ENCODE assay signal across 8 cellular contexts in genomic region chr11:65083834-65084597, GRCh38.
A peak's percentile ranks its signal among the peaks of the same experiment; 100 is the strongest.
DNase-seq lines count a peak whose midpoint lies in the region; ATAC-seq and TF ChIP-seq lines count a peak whose summit lies in the region.

A gene with protein sequence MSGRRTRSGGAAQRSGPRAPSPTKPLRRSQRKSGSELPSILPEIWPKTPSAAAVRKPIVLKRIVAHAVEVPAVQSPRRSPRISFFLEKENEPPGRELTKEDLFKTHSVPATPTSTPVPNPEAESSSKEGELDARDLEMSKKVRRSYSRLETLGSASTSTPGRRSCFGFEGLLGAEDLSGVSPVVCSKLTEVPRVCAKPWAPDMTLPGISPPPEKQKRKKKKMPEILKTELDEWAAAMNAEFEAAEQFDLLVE (minus strand): TSS chr11:65084040. CDS start chr11:65083978, 62 bp downstream.
Gene ZFPL1 (plus strand): TSS chr11:65084222. CDS start chr11:65084699, 477 bp downstream.

- ATAC-seq in HG03432 (IDR thresholded peaks at IDR 0.05; ENCODE audit: unreplicated experiment), result peak; percentile 77

- DNase-seq in AG20443 (ENCODE audit: low spot score) (peak; percentile 100), NCI-H510A (lab: John Stamatoyannopoulos, UW) (peak; percentile 92), cerebellar nuclear complex (lab: John Stamatoyannopoulos, UW) (peak; percentile 42 to 81), islet precursor cell (peak; percentile 97)
- peak; percentile 95 for DNase-seq in activated CD4-positive, alpha-beta T cell treated with anti-CD3 and anti-CD28 coated beads for 1 hour
- DNase-seq in stimulated activated CD4-positive, alpha-beta T cell treated with anti-CD3 and anti-CD28 coated beads, Interleukin-12 subunit alpha, Interleukin-12 subunit beta, amount 100 ng/mL, for 4 hours, result peak; percentile 92

- peak; percentile 87 for TF ChIP-seq POLR2A in GM19099 (IDR thresholded peaks at IDR 0.05; ENCODE audit: extremely low read depth, insufficient read length, low read depth)

Comparison
In these comparisons a context has a peak if more than half of its experiments do, and no peak if none do; other contexts are left out.
1. Peak in every context shown above with its lines: DNase-seq and ATAC-seq.